Comparison of ENCODE assay signal across 16 cellular contexts in genomic region chr2:138730497-138731030, GRCh38.
DNase-seq lines count a peak whose midpoint lies in the region; ATAC-seq lines count a peak whose summit lies in the region.
"Had no signal": no experiment of that assay in that cellular context is flagged by ENCODE, and none has a peak within 500 bp of the region (broad histone marks: within the 10 kb centered on the region; RNA-seq: fewer than 3 reads in every experiment).

No MANE protein-coding gene starts in this region.

- peak; percentile 53 for ATAC-seq in GM18873 (IDR thresholded peaks at IDR 0.05; ENCODE audit: low FRiP score, unreplicated experiment)
- ATAC-seq in GM21526 (IDR thresholded peaks at IDR 0.05; ENCODE audit: low FRiP score, unreplicated experiment) = peak; percentile 74
- peak; percentile 86 for ATAC-seq in HG02973 (IDR thresholded peaks at IDR 0.05; ENCODE audit: unreplicated experiment)
- no peak for ATAC-seq in activated CD4-positive, CD25-positive, alpha-beta regulatory T cell treated with anti-CD3 and anti-CD28 coated beads, Interleukin-2, amount 50 U/mL, for 24 hours
- ATAC-seq: effector memory CD8-positive, alpha-beta T cell; naive thymus-derived CD8-positive, alpha-beta T cell; psoas muscle had no signal

- DNase-seq in MV-4-11 (lab: John Stamatoyannopoulos, UW) = peak; percentile 37
- DNase-seq in putamen (ENCODE audit: low spot score) = no peak
- DNase-seq in activated CD8-positive, alpha-beta memory T cell treated with anti-CD3 and anti-CD28 coated beads for 24 hours = no peak
- no peak for DNase-seq in cortex of kidney (lab: John Stamatoyannopoulos, UW)
- DNase-seq: activated CD4-positive, alpha-beta T cell treated with anti-CD3 and anti-CD28 coated beads for 1 hour; activated T-cell treated with anti-CD3 and anti-CD28 coated beads, Interleukin-2, amount 50 U/mL, for 1 hour; caudate nucleus; effector memory CD8-positive, alpha-beta T cell; naive thymus-derived CD8-positive, alpha-beta T cell; NCI-H2029 treated with DMSO at 0.1 percent for 48 hours; NCI-H774; psoas muscle had no signal

Comparison
In these comparisons a context has a peak if more than half of its experiments do, and no peak if none do; other contexts are left out.
1. ATAC-seq: peak in GM18873 (single experiment), GM21526 (single experiment) and HG02973 (single experiment); none in activated CD4-positive, CD25-positive, alpha-beta regulatory T cell treated with anti-CD3 and anti-CD28 coated beads, Interleukin-2, amount 50 U/mL, for 24 hours (0 of 2).